In the genomic region with DNA sequence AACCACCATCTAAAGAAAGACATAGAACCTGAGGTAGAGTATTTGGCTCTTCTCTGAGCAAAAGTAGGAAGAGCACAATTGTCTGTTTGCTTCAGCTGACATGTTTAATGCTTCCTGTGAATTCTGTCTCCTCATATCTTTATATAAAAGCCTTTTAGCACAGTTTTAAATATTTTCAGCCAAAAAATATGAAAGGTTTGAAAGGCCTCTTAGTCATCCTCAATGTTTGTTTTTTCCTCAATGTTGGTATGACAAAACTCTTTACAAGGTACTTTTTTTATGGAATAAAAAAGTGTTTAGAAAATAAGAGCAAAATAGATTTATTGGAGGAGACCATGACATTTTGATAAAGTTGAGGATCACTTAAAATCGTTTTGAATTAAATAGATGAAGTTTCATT, we compare ENCODE assay signal across 18 cellular contexts.
"Had no signal": no experiment of that assay in that cellular context is flagged by ENCODE, and none has a peak within 500 bp of the region (broad histone marks: within the 10 kb centered on the region; RNA-seq: fewer than 3 reads in every experiment).

No MANE protein-coding gene starts in this region.

- FAIRE-seq: astrocyte, pancreas had no signal

- H3K9me3 ChIP-seq: colonic mucosa, esophagus squamous epithelium, neutrophil, pancreas, psoas muscle, right atrium auricular region, tibial artery had no signal

- H3K27ac ChIP-seq: colonic mucosa, esophagus squamous epithelium, neutrophil, pancreas, psoas muscle, right atrium auricular region, tibial artery had no signal

- H3K36me3 ChIP-seq: colonic mucosa, esophagus squamous epithelium, neutrophil, pancreas, right atrium auricular region, tibial artery had no signal

- DNase-seq: activated naive CD4-positive, alpha-beta T cell; activated T-cell treated with anti-CD3 and anti-CD28 coated beads, Interleukin-2, amount 50 U/mL, for 4 hours; colonic mucosa; dorsolateral prefrontal cortex; esophagus squamous epithelium; glutamatergic neuron; hippocampal formation; left ventricle myocardium superior; pancreas; psoas muscle; stimulated activated CD4-positive, alpha-beta T cell treated with anti-CD3 and anti-CD28 coated beads, Interleukin-2, amount 100 ng/mL, for 24 hours; stimulated activated naive CD8-positive, alpha-beta T cell treated with anti-CD3 and anti-CD28 coated beads, Interleukin-15, amount 100 ng/mL, for 72 hours; T-helper 1 cell; T-helper 9 cell; tibial artery had no signal

- H3K4me1 ChIP-seq: colonic mucosa, esophagus squamous epithelium, pancreas, psoas muscle, right atrium auricular region, tibial artery had no signal

- H3K27me3 ChIP-seq: colonic mucosa, dorsolateral prefrontal cortex, esophagus squamous epithelium, neutrophil, pancreas, right atrium auricular region, tibial artery had no signal

- H3K4me3 ChIP-seq: colonic mucosa, dorsolateral prefrontal cortex, esophagus squamous epithelium, pancreas, psoas muscle, right atrium auricular region, tibial artery had no signal
